15 cellular contexts compared by ENCODE assay signal in the genomic region with DNA sequence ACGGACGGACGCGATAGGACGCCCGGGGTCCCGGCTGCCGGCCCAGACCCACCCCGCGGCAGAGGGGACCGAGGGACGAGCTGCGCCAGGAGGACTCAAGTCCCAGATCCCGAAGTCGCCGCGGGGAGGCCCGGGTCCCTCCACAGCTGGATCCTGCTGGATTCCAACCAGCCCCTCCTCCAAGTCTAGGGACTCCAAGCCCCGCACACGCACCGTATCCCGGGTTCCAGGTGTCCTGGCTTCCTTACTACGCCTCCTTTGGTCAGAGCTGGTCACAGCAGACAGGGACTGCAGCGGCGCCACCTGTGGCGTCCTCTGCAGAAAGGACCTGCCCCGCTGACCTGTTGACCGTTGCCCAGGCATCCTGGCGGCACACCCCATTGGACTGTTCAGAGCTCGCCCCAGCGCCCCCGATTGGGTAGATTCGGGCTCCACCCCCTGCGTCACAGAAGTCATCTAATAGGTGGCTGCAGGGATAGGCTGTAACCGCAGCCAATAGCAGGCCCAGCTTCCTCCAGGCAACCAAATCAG. TPM values are rescaled to one million over a fixed set of nuclear protein-coding genes. Genes with fewer than 3 reads are reported as not detected.
DNase-seq lines count a peak whose midpoint lies in the region; ATAC-seq and TF ChIP-seq lines count a peak whose summit lies in the region.
"Had no signal": no experiment of that assay in that cellular context is flagged by ENCODE, and none has a peak within 500 bp of the region (broad histone marks: within the 10 kb centered on the region; RNA-seq: fewer than 3 reads in every experiment).

No MANE protein-coding gene starts in this region.

- peaks cover 0 to 3% of the 10 kb centered on the region in 2 donors for H3K36me3 ChIP-seq in lung (ENCODE audit: control insufficient read depth in 2 of 2, insufficient read depth in 2 of 2, low read length in 2 of 2)
- H3K36me3 ChIP-seq: Peyer's patch had no signal

- H3K4me3 ChIP-seq in lung: no peak overlapping the region
- H3K4me3 ChIP-seq: Peyer's patch had no signal

- H3K27ac ChIP-seq in lung (ENCODE audit: low read depth in 1 of 2, low read length in 1 of 2): no peak overlapping the region
- H3K27ac ChIP-seq: Peyer's patch had no signal

- TF ChIP-seq CTCF in WTC11 (IDR thresholded peaks at IDR 0.05) (no peak; the same call in 1 of the 2 replicates), lung (IDR thresholded peaks at IDR 0.05; ENCODE audit: control extremely low read depth, extremely low read depth) (no peak)

- no peak overlapping the region for H3K27ac Mint-ChIP-seq in WTC11
- H3K27ac Mint-ChIP-seq: activated naive CD8-positive, alpha-beta T cell treated with anti-CD3 and anti-CD28 coated beads, Interleukin-2, amount 10 ng/mL, durations not matched to agents 7 days and 5 days; naive thymus-derived CD8-positive, alpha-beta T cell; T-helper 1 cell treated with Interleukin-12 subunit alpha and Interleukin-12 subunit beta and Interleukin-4 antibody, amounts not matched to agents 30 μg/mL and 1 μg/mL, for 36 hours had no signal

- peaks cover 0 to 21% of the 10 kb centered on the region in 2 donors for H3K9me3 ChIP-seq in lung (ENCODE audit: control insufficient read depth in 2 of 2, insufficient read depth in 1 of 2, low read length in 1 of 2)

- POLR2A ChIA-PET in WTC11 (lab: Charles Lee): interaction anchor here (0.6 to 0.9 kb wide), 4 partner anchors 18 to 148 kb away, joined by 3 to 4 read pairs (median 3); a partner anchor contains a TSS

- H3K27me3 Mint-ChIP-seq in WTC11 (ENCODE audit: low read depth): no peaks in the 10 kb centered on the region
- H3K27me3 Mint-ChIP-seq: activated naive CD8-positive, alpha-beta T cell treated with anti-CD3 and anti-CD28 coated beads, Interleukin-2, amount 10 ng/mL, durations not matched to agents 7 days and 5 days had no signal

- H3K36me3 Mint-ChIP-seq in WTC11: peaks cover 9% of the 10 kb centered on the region

- peaks cover 41% of the 10 kb centered on the region for H3K9me3 Mint-ChIP-seq in WTC11

- H3K4me1 Mint-ChIP-seq in WTC11: no peaks in the 10 kb centered on the region
- H3K4me1 Mint-ChIP-seq: activated naive CD8-positive, alpha-beta T cell treated with anti-CD3 and anti-CD28 coated beads, Interleukin-2, amount 10 ng/mL, durations not matched to agents 7 days and 5 days had no signal

- CTCF ChIA-PET in WTC11 (lab: Charles Lee): interaction anchor here (0.6 to 3.7 kb wide), 9 partner anchors 11 to 696 kb away, joined by 3 to 26 read pairs (median 4); a partner anchor contains a TSS

- no peaks in the 10 kb centered on the region for H3K27me3 ChIP-seq in lung (ENCODE audit: control insufficient read depth, insufficient read depth)
- H3K27me3 ChIP-seq: Peyer's patch had no signal

- whole genome bisulfite sequencing in lung, 2 donors: 11 to 15% methylated on average over 35 of the region's 35 CpGs

- H3K4me3 Mint-ChIP-seq in WTC11: peak overlapping the region; percentile 47
- H3K4me3 Mint-ChIP-seq: activated naive CD8-positive, alpha-beta T cell treated with anti-CD3 and anti-CD28 coated beads, Interleukin-2, amount 10 ng/mL, durations not matched to agents 7 days and 5 days; T-helper 1 cell treated with Interleukin-12 subunit alpha and Interleukin-12 subunit beta and Interleukin-4 antibody, amounts not matched to agents 30 μg/mL and 1 μg/mL, for 36 hours had no signal

- peaks cover 0 to 4% of the 10 kb centered on the region in 2 donors for H3K4me1 ChIP-seq in lung (ENCODE audit: control insufficient read depth in 2 of 2, insufficient read depth in 2 of 2, low read length in 2 of 2)
- H3K4me1 ChIP-seq: Peyer's patch had no signal

- ATAC-seq in WTC11 (peak; percentile 89), lung (ENCODE audit: insufficient read depth, low FRiP score) (no peak), HG03135 (IDR thresholded peaks at IDR 0.05; ENCODE audit: unreplicated experiment) (no peak)
- ATAC-seq: naive thymus-derived CD8-positive, alpha-beta T cell had no signal

- DNase-seq in WTC11 (ENCODE audit: low spot score) (peak; percentile 75), globus pallidus (ENCODE audit: low spot score) (peak; percentile 57), lung (ENCODE audit: low spot score) (peak; percentile 29), superior temporal gyrus (ENCODE audit: extremely low spot score) (peak; percentile 50), T-helper 9 cell (no peak)
- DNase-seq in stimulated activated CD4-positive, alpha-beta T cell treated with anti-CD3 and anti-CD28 coated beads, Interleukin-2, amount 100 ng/mL, for 48 hours: no peak
- DNase-seq: activated CD4-positive, CD25-positive, alpha-beta regulatory T cell treated with anti-CD3 and anti-CD28 coated beads, Interleukin-2, amount 50 U/mL, for 72 hours; activated naive CD8-positive, alpha-beta T cell treated with anti-CD3 and anti-CD28 coated beads, Interleukin-2, amount 10 ng/mL, durations not matched to agents 7 days and 5 days; cerebellar nuclear complex; kidney glomerular epithelial cell; naive thymus-derived CD8-positive, alpha-beta T cell; NCI-H748 treated with DMSO at 0.1 percent for 48 hours; Peyer's patch had no signal

TF ChIP-seq in WTC11, 78 proteins besides CTCF, POLR2A, EP300 and RAD21:
- peak; percentile 57; the same call in 1 of the 2 replicates for TF ChIP-seq NFYB (CRISPR knock-in tag; conservative IDR thresholded peaks at IDR 0.05; ENCODE audit: low read depth)
- TF ChIP-seq, protein P1, sequence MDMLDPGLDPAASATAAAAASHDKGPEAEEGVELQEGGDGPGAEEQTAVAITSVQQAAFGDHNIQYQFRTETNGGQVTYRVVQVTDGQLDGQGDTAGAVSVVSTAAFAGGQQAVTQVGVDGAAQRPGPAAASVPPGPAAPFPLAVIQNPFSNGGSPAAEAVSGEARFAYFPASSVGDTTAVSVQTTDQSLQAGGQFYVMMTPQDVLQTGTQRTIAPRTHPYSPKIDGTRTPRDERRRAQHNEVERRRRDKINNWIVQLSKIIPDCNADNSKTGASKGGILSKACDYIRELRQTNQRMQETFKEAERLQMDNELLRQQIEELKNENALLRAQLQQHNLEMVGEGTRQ (CRISPR knock-in tag; IDR thresholded peaks at IDR 0.05): no peak
- no peak for TF ChIP-seq ZBTB21 (CRISPR knock-in tag; IDR thresholded peaks at IDR 0.05; ENCODE audit: borderline replicate concordance)
- TF ChIP-seq, protein P2, sequence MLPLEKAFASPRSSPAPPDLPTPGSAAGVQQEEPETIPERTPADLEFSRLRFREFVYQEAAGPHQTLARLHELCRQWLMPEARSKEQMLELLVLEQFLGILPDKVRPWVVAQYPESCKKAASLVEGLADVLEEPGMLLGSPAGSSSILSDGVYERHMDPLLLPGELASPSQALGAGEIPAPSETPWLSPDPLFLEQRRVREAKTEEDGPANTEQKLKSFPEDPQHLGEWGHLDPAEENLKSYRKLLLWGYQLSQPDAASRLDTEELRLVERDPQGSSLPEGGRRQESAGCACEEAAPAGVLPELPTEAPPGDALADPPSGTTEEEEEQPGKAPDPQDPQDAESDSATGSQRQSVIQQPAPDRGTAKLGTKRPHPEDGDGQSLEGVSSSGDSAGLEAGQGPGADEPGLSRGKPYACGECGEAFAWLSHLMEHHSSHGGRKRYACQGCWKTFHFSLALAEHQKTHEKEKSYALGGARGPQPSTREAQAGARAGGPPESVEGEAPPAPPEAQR (CRISPR knock-in tag; IDR thresholded peaks at IDR 0.05): no peak

RNA-seq across cellular contexts. Expression of a gene that starts 29.0 kb away (rescaled TPM):
- total RNA-seq in WTC11 (2021) (3.0 to 3.8 TPM (median 3.4 TPM) in 3 replicates), lung (10 to 100 TPM in 1 of 2 donors, 1 to 10 TPM in 1; 2.6 to 14.6 TPM)
- 1 to 10 TPM in 1 of 2 donors, under 1 TPM in 1; 0.64 to 1.3 TPM for polyA plus RNA-seq in lung

RNA-seq across cellular contexts. Expression of a gene that starts 37.7 kb away (rescaled TPM):
- 8.9 to 11.1 TPM (median 10.7 TPM) in 3 replicates for total RNA-seq in WTC11 (2021)
- 10 to 100 TPM; 11.1 to 26.3 TPM for total RNA-seq in lung
- polyA plus RNA-seq in lung: 1 to 10 TPM; 5.2 to 5.3 TPM

Comparison
In these comparisons a context has a peak if more than half of its experiments do, and no peak if none do; other contexts are left out.
1. DNase-seq: peak in WTC11 (single experiment), globus pallidus (single experiment), lung (single experiment) and superior temporal gyrus (single experiment); none in stimulated activated CD4-positive, alpha-beta T cell treated with anti-CD3 and anti-CD28 coated beads, Interleukin-2, amount 100 ng/mL, for 48 hours (0 of 2) and T-helper 9 cell (single experiment).